32 cellular contexts compared by ENCODE assay signal in genomic region chr11:134267466-134267865, GRCh38. TPM values are rescaled to one million over a fixed set of nuclear protein-coding genes. Genes with fewer than 3 reads are reported as not detected.
A peak's percentile ranks its signal among the peaks of the same experiment; 100 is the strongest.
DNase-seq lines count a peak whose midpoint lies in the region; ATAC-seq and TF ChIP-seq lines count a peak whose summit lies in the region.
"Had no signal": no experiment of that assay in that cellular context is flagged by ENCODE, and none has a peak within 500 bp of the region (broad histone marks: within the 10 kb centered on the region; RNA-seq: fewer than 3 reads in every experiment).

No MANE protein-coding gene starts in this region.

- no TSS peak for BruUV-seq in PC-3 (replicated peaks; lab: Mats Ljungman, UMichigan)

- H3K36me3 ChIP-seq in PC-3 (ENCODE audit: low read depth, low read length) (no peaks in the 10 kb centered on the region; the same call in 1 of the 2 replicates), iPS-18a (ENCODE audit: control insufficient read depth, low read depth, low read length) (peaks cover 14% of the 10 kb centered on the region), neutrophil (peaks cover 25% of the 10 kb centered on the region)

- DNase-seq in PC-3 (no peak), left colon (no peak), NK-92 (lab: John Stamatoyannopoulos, UW; ENCODE audit: unreplicated experiment) (no peak), A172 (ENCODE audit: low spot score) (no peak)
- DNase-seq: activated CD4-positive, alpha-beta memory T cell treated with anti-CD3 and anti-CD28 coated beads for 36 hours; activated CD4-positive, CD25-positive, alpha-beta regulatory T cell treated with anti-CD3 and anti-CD28 coated beads, Interleukin-2, amount 50 U/mL, for 72 hours; activated naive CD4-positive, alpha-beta T cell treated with anti-CD3 and anti-CD28 coated beads for 36 hours; adrenal gland; H9; hippocampal formation; Karpas-422; left ventricle myocardium inferior; naive B cell; NCI-H1436; NCI-H446; NCI-H774; occipital lobe; psoas muscle; RPMI8226; SK-N-SH; T-helper 2 cell had no signal

- no peaks in the 10 kb centered on the region for H3K9me2 ChIP-seq in PC-3 (replicated peaks; ENCODE audit: low read length)
- H3K9me2 ChIP-seq: SK-N-SH had no signal

- 0 out of 2 replicates have a peak overlapping the region, but pooled peaks have one; percentile 15 for H2AFZ ChIP-seq in PC-3 (ENCODE audit: low read length)

- H3K9ac ChIP-seq in PC-3 (ENCODE audit: low read length) (peak overlapping the region; percentile 12; the same call in 1 of the 2 replicates), iPS-18a (ENCODE audit: low read length) (peak overlapping the region; percentile 38)
- H3K9ac ChIP-seq: BLaER1, SK-N-SH had no signal

- TF ChIP-seq CTCF in PC-3 (conservative IDR thresholded peaks at IDR 0.05; ENCODE audit: low read depth, low read length) (no peak), VCaP (conservative IDR thresholded peaks at IDR 0.05) (no peak), neutrophil (IDR thresholded peaks at IDR 0.05) (no peak)

- POLR2A ChIA-PET in PC-3 (lab: Charles Lee; ENCODE audit: unreplicated experiment), result no interaction called here

- ATAC-seq in PC-3 (no peak), HG02588 (IDR thresholded peaks at IDR 0.05; ENCODE audit: unreplicated experiment) (no peak), left colon (no peak)
- ATAC-seq: stimulated activated effector memory CD8-positive, alpha-beta T cell treated with anti-CD3 and anti-CD28 coated beads, Interleukin-12 subunit alpha, Interleukin-12 subunit beta, amount 100 ng/mL, for 72 hours had no signal

- CTCF ChIA-PET in PC-3 (lab: Charles Lee), result no interaction called here

- H3K4me3 ChIP-seq in PC-3 (ENCODE audit: low read length) (no peak overlapping the region), iPS-18a (ENCODE audit: low read length) (no peak overlapping the region), neutrophil (ENCODE audit: low read depth in 1 of 2, low read length in 1 of 2) (no peak overlapping the region)
- H3K4me3 ChIP-seq: adrenal gland, BLaER1, left ventricle myocardium inferior, psoas muscle had no signal

- peak overlapping the region; percentile 73 for H3K4me2 ChIP-seq in PC-3 (ENCODE audit: low read length)
- H3K4me2 ChIP-seq: BLaER1, SK-N-SH had no signal

- H4K20me1 ChIP-seq in PC-3 (ENCODE audit: low read length), result no peaks in the 10 kb centered on the region
- H4K20me1 ChIP-seq: BLaER1 had no signal

- H3F3A ChIP-seq in PC-3 (ENCODE audit: low read length, unreplicated experiment), result peaks cover 6% of the 10 kb centered on the region

- peaks cover 2% of the 10 kb centered on the region; the same call in 1 of the 2 replicates for H3K27me3 ChIP-seq in PC-3 (ENCODE audit: low read length)
- no peaks in the 10 kb centered on the region for H3K27me3 ChIP-seq in iPS-18a (ENCODE audit: control insufficient read depth, insufficient read depth, low read length)
- peaks cover 38% of the 10 kb centered on the region for H3K27me3 ChIP-seq in neutrophil
- H3K27me3 ChIP-seq: brain microvascular endothelial cell had no signal

- H3K27ac ChIP-seq in PC-3 (ENCODE audit: low read length), result peak overlapping the region; percentile 83
- 0 out of 2 replicates have a peak overlapping the region, but pooled peaks have one; percentile 13 for H3K27ac ChIP-seq in VCaP
- no peak overlapping the region for H3K27ac ChIP-seq in iPS-18a (ENCODE audit: low read length)
- peak overlapping the region; percentile 68 for H3K27ac ChIP-seq in neutrophil
- H3K27ac ChIP-seq: adrenal gland, BLaER1, brain microvascular endothelial cell, HL-60, left ventricle myocardium inferior, psoas muscle had no signal

- intact Hi-C loops in PC-3 (cut with micrococcal nuclease), result no loop called here
- intact Hi-C loops in left colon (cut with DNase I, micrococcal nuclease), result no loop called here

- H3K9me3 ChIP-seq in PC-3 (ENCODE audit: low read length) (no peaks in the 10 kb centered on the region), iPS-18a (ENCODE audit: control insufficient read depth, low read depth, low read length) (no peaks in the 10 kb centered on the region), neutrophil (no peaks in the 10 kb centered on the region)
- H3K9me3 ChIP-seq: adrenal gland, BLaER1, left ventricle myocardium inferior, psoas muscle, SK-N-SH had no signal

- no peaks in the 10 kb centered on the region for H3K79me2 ChIP-seq in PC-3 (ENCODE audit: low read length)

- H3K4me1 ChIP-seq in PC-3 (ENCODE audit: insufficient read depth, low read length), result peaks cover 32% of the 10 kb centered on the region
- peaks cover 40% of the 10 kb centered on the region for H3K4me1 ChIP-seq in iPS-18a (ENCODE audit: control insufficient read depth, low read depth, low read length)
- H3K4me1 ChIP-seq in neutrophil (ENCODE audit: control insufficient read depth in 1 of 2, insufficient read depth in 1 of 2, low read depth in 1 of 2, low read length in 1 of 2), result peaks cover 14 to 25% of the 10 kb centered on the region in 2 experiments
- H3K4me1 ChIP-seq: adrenal gland, left ventricle myocardium inferior, psoas muscle had no signal

RNA-seq across cellular contexts. Expression of gene GLB1L3, which starts 8.7 kb away (rescaled TPM):
- total RNA-seq in PC-3 (2014; rRNA removed) (not detected in 2 replicates), left colon (not detected)
- not detected in 2 replicates for total RNA-seq in A172 (2014; rRNA removed; shearing (Covaris generic))
- total RNA-seq: endothelial cell of umbilical vein, fibroblast of lung, left ventricle myocardium inferior, mesothelial cell of epicardium, psoas muscle had no signal

RNA-seq across cellular contexts. Expression of gene ACAD8, which starts 14.1 kb away (rescaled TPM):
- 17.6 and 22.6 TPM in 2 replicates for total RNA-seq in PC-3 (2014; rRNA removed)
- 10 to 100 TPM; 28.1 to 30.7 TPM for total RNA-seq in left colon
- total RNA-seq in A172 (2014; rRNA removed; shearing (Covaris generic)), result 7.5 and 8.0 TPM in 2 replicates

RNA-seq across cellular contexts. Expression of gene THYN1, which starts 14.3 kb away (rescaled TPM):
- total RNA-seq in PC-3 (2014; rRNA removed) (56.2 and 56.6 TPM in 2 replicates), left colon (10 to 100 TPM; 28.5 to 32.0 TPM)
- total RNA-seq in A172 (2014; rRNA removed; shearing (Covaris generic)), result 46.6 and 49.3 TPM in 2 replicates

RNA-seq across cellular contexts. Expression of gene VPS26B, which starts 43.0 kb away (rescaled TPM):
- total RNA-seq in PC-3 (2014; rRNA removed) (49.2 and 53.9 TPM in 2 replicates), left colon (10 to 100 TPM; 40.8 to 41.1 TPM)
- total RNA-seq in A172 (2014; rRNA removed; shearing (Covaris generic)), result 25.1 and 25.4 TPM in 2 replicates

RNA-seq across cellular contexts. Expression of gene NCAPD3, which starts 43.7 kb away (rescaled TPM):
- total RNA-seq in PC-3 (2014; rRNA removed) (74.5 and 85.0 TPM in 2 replicates), left colon (10 to 100 TPM; 11.5 to 17.0 TPM)
- 16.8 and 20.1 TPM in 2 replicates for total RNA-seq in A172 (2014; rRNA removed; shearing (Covaris generic))
